7 cellular contexts compared by ENCODE assay signal in genomic region chr3:36603423-36603822, GRCh38.
"Had no signal": no experiment of that assay in that cellular context is flagged by ENCODE, and none has a peak within 500 bp of the region (broad histone marks: within the 10 kb centered on the region; RNA-seq: fewer than 3 reads in every experiment).

No MANE protein-coding gene starts in this region.

- H3K4me2 ChIP-seq: KMS-11 had no signal

- H3K27ac ChIP-seq: KMS-11 had no signal

- FAIRE-seq: H54, HTR-8/SVneo had no signal

- H3K9ac ChIP-seq: KMS-11 had no signal

- DNase-seq: GOT3, H9, HCEC 1CT, KBM-7 had no signal
